18 cellular contexts compared by ENCODE assay signal in genomic region chr22:37340331-37341262, GRCh38. TPM values are rescaled to one million over a fixed set of nuclear protein-coding genes. Genes with fewer than 3 reads are reported as not detected.
DNase-seq lines count a peak whose midpoint lies in the region; ATAC-seq and TF ChIP-seq lines count a peak whose summit lies in the region.
"Had no signal": no experiment of that assay in that cellular context is flagged by ENCODE, and none has a peak within 500 bp of the region (broad histone marks: within the 10 kb centered on the region; RNA-seq: fewer than 3 reads in every experiment).

No MANE protein-coding gene starts in this region.

- H3K9ac ChIP-seq in IMR-90 (ENCODE audit: low read depth, low read length) = no peak overlapping the region
- H3K9ac ChIP-seq: SK-N-SH had no signal

- no peak for ATAC-seq in IMR-90 (ENCODE audit: low read depth)
- ATAC-seq in GM18867 (IDR thresholded peaks at IDR 0.05; ENCODE audit: unreplicated experiment) = no peak
- no peak for ATAC-seq in HG03342 (IDR thresholded peaks at IDR 0.05; ENCODE audit: unreplicated experiment)
- ATAC-seq: HepG2 had no signal

- H3K27ac ChIP-seq in IMR-90 (ENCODE audit: insufficient read depth, low read length) (no peak overlapping the region), dorsolateral prefrontal cortex (peak overlapping the region in 18 of 59 donors; percentile 10 to 77 (median 42))
- H3K27ac ChIP-seq: sigmoid colon, tibial nerve had no signal

- no peaks in the 10 kb centered on the region for H3K36me3 ChIP-seq in IMR-90 (ENCODE audit: control insufficient read depth, insufficient read depth, low read length)
- H3K36me3 ChIP-seq: sigmoid colon, tibial nerve had no signal

- peaks cover 5% of the 10 kb centered on the region; the same call in 1 of the 2 replicates for H3K9me1 ChIP-seq in IMR-90 (ENCODE audit: insufficient read depth, low read length)

- no peak overlapping the region for H3K4me2 ChIP-seq in IMR-90 (ENCODE audit: low read depth, low read length)
- H3K4me2 ChIP-seq: SK-N-SH had no signal

- no peak overlapping the region for H3K18ac ChIP-seq in IMR-90 (ENCODE audit: low read depth, low read length)

- no peak overlapping the region for H2BK120ac ChIP-seq in IMR-90 (ENCODE audit: low read depth, low read length)

- 28% methylated on average over 16 of the region's 24 CpGs; no CpG with 5 or more reads in 1 of the 2 experiments for WGBS in IMR-90 (ENCODE audit: extremely low coverage in 2 of 2, insufficient read length in 1 of 2), 2 experiments

- peak overlapping the region; percentile 34 for H2AFZ ChIP-seq in IMR-90 (replicated peaks; ENCODE audit: low read length, poor library complexity)

- H4K91ac ChIP-seq in IMR-90 (ENCODE audit: insufficient read depth, low read depth, low read length) = no peak overlapping the region

- H4K8ac ChIP-seq in IMR-90 (ENCODE audit: low read depth in 2 of 2, low read length in 2 of 2) = no peak overlapping the region

- peak overlapping the region; percentile 39; the same call in 1 of the 2 replicates for H2AK5ac ChIP-seq in IMR-90 (ENCODE audit: low read depth, low read length)

- H3K79me1 ChIP-seq in IMR-90 (ENCODE audit: low read depth in 1 of 2, low read length in 2 of 2) = no peaks in the 10 kb centered on the region

- no peaks in the 10 kb centered on the region for H4K20me1 ChIP-seq in IMR-90 (ENCODE audit: insufficient read depth, low read length)

- TF ChIP-seq RAD21 in IMR-90 (IDR thresholded peaks at IDR 0.05; ENCODE audit: low read length) = no peak

- TF ChIP-seq CTCF in IMR-90 (conservative IDR thresholded peaks at IDR 0.05; ENCODE audit: low read depth, low read length) (no peak), dorsolateral prefrontal cortex (IDR thresholded peaks at IDR 0.05 in 54 of 56, conservative IDR thresholded peaks at IDR 0.05 in 2 of 56; ENCODE audit: low read depth in 1 of 56, partially characterized antibody in 56 of 56) (no peak)

- peak overlapping the region; percentile 44 for H2AK9ac ChIP-seq in IMR-90 (replicated peaks; ENCODE audit: low read depth, low read length, poor library complexity)

- dilution Hi-C loops in IMR-90 (cut with HindIII; ENCODE audit: low sequenced_read_pairs, unreplicated experiment) = no loop called here

- no peak overlapping the region for H2BK20ac ChIP-seq in IMR-90 (ENCODE audit: low read depth, low read length)

- intact Hi-C loops in IMR-90 (cut with micrococcal nuclease) = no loop called here
- intact Hi-C loops in dorsolateral prefrontal cortex (cut with DNase I) = loop anchor here in 1 of 2 donors (5.0 kb wide), 1 partner anchor 77 kb away; no protein-coding TSS in a partner anchor

- peaks cover 14% of the 10 kb centered on the region for H3K27me3 ChIP-seq in IMR-90 (ENCODE audit: control insufficient read depth, insufficient read depth, low read length)
- H3K27me3 ChIP-seq in dorsolateral prefrontal cortex = peaks cover 0 to 5% (median 0%) of the 10 kb centered on the region in 45 donors

- no peak overlapping the region for H3K14ac ChIP-seq in IMR-90 (replicated peaks; ENCODE audit: low read depth, low read length)

- H3K4me3 ChIP-seq in IMR-90 (ENCODE audit: insufficient read depth, low read depth, low read length) (no peak overlapping the region), dorsolateral prefrontal cortex (no peak overlapping the region)
- H3K4me3 ChIP-seq: sigmoid colon, tibial nerve had no signal

- H2BK5ac ChIP-seq in IMR-90 (ENCODE audit: low read depth, low read length, poor library complexity, severe bottlenecking) = no peak overlapping the region

- peak; percentile 4 for DNase-seq in COLO668 (lab: John Stamatoyannopoulos, UW; ENCODE audit: unreplicated experiment)
- DNase-seq in IMR-90 = no peak
- peak; percentile 98 for DNase-seq in NCI-H2171 treated with DMSO at 0.1 percent for 48 hours (lab: John Stamatoyannopoulos, UW)
- DNase-seq in dorsolateral prefrontal cortex = peak; percentile 27 to 87 (median 74)
- DNase-seq in HCEC 1CT = no peak
- DNase-seq in T-helper 2 cell = no peak
- DNase-seq: ACHN; activated CD4-positive, alpha-beta T cell treated with anti-CD3 and anti-CD28 coated beads, Interleukin-2, amount 50 U/mL, for 4 hours; activated T-cell treated with anti-CD3 and anti-CD28 coated beads, Interleukin-2, amount 50 U/mL, for 48 hours; mesendoderm; sigmoid colon; SK-N-SH had no signal

- CTCF ChIA-PET in IMR-90 (lab: Yijun Ruan, JAX) = no interaction called here

- in situ Hi-C loops in IMR-90 (cut with MboI; ENCODE audit: low sequenced_read_pairs) = no loop called here

- TF ChIP-seq POLR2A in IMR-90 (IDR thresholded peaks at IDR 0.05; ENCODE audit: low read depth, low read length) = no peak

- H3K4me1 ChIP-seq in IMR-90 (ENCODE audit: control insufficient read depth, insufficient read depth, low read length) = peaks cover 16% of the 10 kb centered on the region

- no peak overlapping the region; the same call in 1 of the 2 replicates for H3K4ac ChIP-seq in IMR-90 (ENCODE audit: low read depth, low read length)

- H3K56ac ChIP-seq in IMR-90 (ENCODE audit: extremely low read depth, insufficient read depth, low read length) = no peak overlapping the region

- no peak overlapping the region for H2BK15ac ChIP-seq in IMR-90 (ENCODE audit: low read depth, low read length)

- no peaks in the 10 kb centered on the region for H3K9me3 ChIP-seq in IMR-90 (ENCODE audit: control insufficient read depth, insufficient read depth, low read length)
- H3K9me3 ChIP-seq: sigmoid colon, SK-N-SH, tibial nerve had no signal

- no peak overlapping the region for H3K23ac ChIP-seq in IMR-90 (ENCODE audit: low read depth, low read length)

- BruUV-seq in IMR-90 (replicated peaks; lab: Mats Ljungman, UMichigan) = no TSS peak

- POLR2A ChIA-PET in IMR-90 (lab: Charles Lee; ENCODE audit: unreplicated experiment) = no interaction called here

- H4K5ac ChIP-seq in IMR-90 (ENCODE audit: low read depth, low read length) = no peak overlapping the region

TF ChIP-seq in IMR-90, 13 proteins besides CTCF, POLR2A, EP300 and RAD21:
- no peak for TF ChIP-seq MXI1 (IDR thresholded peaks at IDR 0.05; ENCODE audit: borderline replicate concordance, low read depth, low read length)
- TF ChIP-seq BHLHE40 (IDR thresholded peaks at IDR 0.05; ENCODE audit: low read depth, low read length) = no peak
- no peak for TF ChIP-seq FOS (IDR thresholded peaks at IDR 0.05; ENCODE audit: low read depth, low read length)
- no peak for TF ChIP-seq RCOR1 (IDR thresholded peaks at IDR 0.05; ENCODE audit: insufficient replicate concordance, low read length)
- no peak for TF ChIP-seq NFE2L2 (IDR thresholded peaks at IDR 0.05; ENCODE audit: low read depth, low read length)
- no peak for TF ChIP-seq MAFK (IDR thresholded peaks at IDR 0.05; ENCODE audit: low read depth, low read length)
- no peak for TF ChIP-seq CEBPB (IDR thresholded peaks at IDR 0.05; ENCODE audit: low read depth, low read length)
- TF ChIP-seq SMC3 (IDR thresholded peaks at IDR 0.05; ENCODE audit: low read depth, low read length) = no peak
- no peak for TF ChIP-seq CHD1 (IDR thresholded peaks at IDR 0.05; ENCODE audit: low read depth, low read length)
- TF ChIP-seq, protein P1, sequence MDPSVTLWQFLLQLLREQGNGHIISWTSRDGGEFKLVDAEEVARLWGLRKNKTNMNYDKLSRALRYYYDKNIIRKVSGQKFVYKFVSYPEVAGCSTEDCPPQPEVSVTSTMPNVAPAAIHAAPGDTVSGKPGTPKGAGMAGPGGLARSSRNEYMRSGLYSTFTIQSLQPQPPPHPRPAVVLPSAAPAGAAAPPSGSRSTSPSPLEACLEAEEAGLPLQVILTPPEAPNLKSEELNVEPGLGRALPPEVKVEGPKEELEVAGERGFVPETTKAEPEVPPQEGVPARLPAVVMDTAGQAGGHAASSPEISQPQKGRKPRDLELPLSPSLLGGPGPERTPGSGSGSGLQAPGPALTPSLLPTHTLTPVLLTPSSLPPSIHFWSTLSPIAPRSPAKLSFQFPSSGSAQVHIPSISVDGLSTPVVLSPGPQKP (IDR thresholded peaks at IDR 0.05; ENCODE audit: borderline replicate concordance, low read depth, low read length) = no peak
- no peak for TF ChIP-seq MAZ (IDR thresholded peaks at IDR 0.05; ENCODE audit: borderline replicate concordance, low read depth, low read length)
- no peak for TF ChIP-seq RFX5 (IDR thresholded peaks at IDR 0.05; ENCODE audit: low read depth, low read length)
- TF ChIP-seq, protein P2, sequence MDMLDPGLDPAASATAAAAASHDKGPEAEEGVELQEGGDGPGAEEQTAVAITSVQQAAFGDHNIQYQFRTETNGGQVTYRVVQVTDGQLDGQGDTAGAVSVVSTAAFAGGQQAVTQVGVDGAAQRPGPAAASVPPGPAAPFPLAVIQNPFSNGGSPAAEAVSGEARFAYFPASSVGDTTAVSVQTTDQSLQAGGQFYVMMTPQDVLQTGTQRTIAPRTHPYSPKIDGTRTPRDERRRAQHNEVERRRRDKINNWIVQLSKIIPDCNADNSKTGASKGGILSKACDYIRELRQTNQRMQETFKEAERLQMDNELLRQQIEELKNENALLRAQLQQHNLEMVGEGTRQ (IDR thresholded peaks at IDR 0.05; ENCODE audit: low read depth, low read length) = no peak

RNA-seq across cellular contexts. Expression of gene CYTH4, which starts 58.3 kb away (rescaled TPM):
- total RNA-seq in IMR-90 (2012; rRNA removed) = 0.28 and 0.36 TPM in 2 replicates
- 0.55 and 0.85 TPM in 2 replicates for polyA plus RNA-seq in IMR-90 (2012; rRNA removed)
- polyA plus RNA-seq in IMR-90 (2012; cell fraction: cytosol; rRNA removed) = 0.38 TPM in 2 replicates
- polyA plus RNA-seq in IMR-90 (2012; cell fraction: nucleus; rRNA removed; ENCODE audit: low replicate concordance) = 0.68 and 0.84 TPM in 2 replicates
- total RNA-seq in dorsolateral prefrontal cortex = 10 to 100 TPM in 38 of 120 experiments, 1 to 10 TPM in 82; 1.1 to 29.9 (median 8.1) TPM
- total RNA-seq: chondrocyte, endothelial cell of umbilical vein, HepG2 had no signal
- polyA plus RNA-seq: HepG2 had no signal

Comparison
In these comparisons a context has a peak if more than half of its experiments do, and no peak if none do; other contexts are left out.
1. DNase-seq: peak in COLO668 (single experiment), NCI-H2171 treated with DMSO at 0.1 percent for 48 hours (single experiment) and dorsolateral prefrontal cortex (10 of 10); none in IMR-90 (single experiment), HCEC 1CT (single experiment) and T-helper 2 cell (0 of 5).